ENCODE assay signal across 12 cellular contexts in genomic region chr2:218894168-218895157, GRCh38. TPM values are rescaled to one million over a fixed set of nuclear protein-coding genes. Genes with fewer than 3 reads are reported as not detected.
DNase-seq lines count a peak whose midpoint lies in the region; ATAC-seq lines count a peak whose summit lies in the region.
"Had no signal": no experiment of that assay in that cellular context is flagged by ENCODE, and none has a peak within 500 bp of the region (broad histone marks: within the 10 kb centered on the region; RNA-seq: fewer than 3 reads in every experiment).

No MANE protein-coding gene starts in this region.

- peak overlapping the region; percentile 72 for H3K4me3 Mint-ChIP-seq in activated CD4-positive, alpha-beta T cell treated with anti-CD3 and anti-CD28 coated beads, Interleukin-2, amount 10 ng/mL, durations not matched to agents 24 days and 14 days

- peaks cover 64% of the 10 kb centered on the region for H3K4me1 ChIP-seq in effector memory CD4-positive, alpha-beta T cell (ENCODE audit: control insufficient read depth, insufficient read depth, low read length, poor library complexity, severe bottlenecking)

- H3K9me3 Mint-ChIP-seq in activated CD4-positive, alpha-beta T cell treated with anti-CD3 and anti-CD28 coated beads, Interleukin-2, amount 10 ng/mL, durations not matched to agents 24 days and 14 days = peaks cover 4% of the 10 kb centered on the region

- H3K27me3 Mint-ChIP-seq in activated CD4-positive, alpha-beta T cell treated with anti-CD3 and anti-CD28 coated beads, Interleukin-2, amount 10 ng/mL, durations not matched to agents 24 days and 14 days = peaks cover 60% of the 10 kb centered on the region

- H3K27ac Mint-ChIP-seq in activated CD4-positive, alpha-beta T cell treated with anti-CD3 and anti-CD28 coated beads, Interleukin-2, amount 10 ng/mL, durations not matched to agents 24 days and 14 days = peak overlapping the region; percentile 64

- intact Hi-C loops in activated CD4-positive, alpha-beta T cell treated with anti-CD3 and anti-CD28 coated beads, Interleukin-2, amount 10 ng/mL, durations not matched to agents 24 days and 14 days (cut with micrococcal nuclease) = loop anchor here (5.0 kb wide), 6 partner anchors 162 to 603 kb away; partner anchors contain the start of genes BCS1L, CTDSP1, DNAJB2 and GMPPA

- H3K4me1 Mint-ChIP-seq in activated CD4-positive, alpha-beta T cell treated with anti-CD3 and anti-CD28 coated beads, Interleukin-2, amount 10 ng/mL, durations not matched to agents 24 days and 14 days = peaks cover 52% of the 10 kb centered on the region

- no peaks in the 10 kb centered on the region for H3K9me3 ChIP-seq in effector memory CD4-positive, alpha-beta T cell (ENCODE audit: control insufficient read depth, low read length)
- H3K9me3 ChIP-seq: spleen had no signal

- H3K27ac ChIP-seq in effector memory CD4-positive, alpha-beta T cell (ENCODE audit: insufficient read depth, low read length, poor library complexity, severe bottlenecking) = peak overlapping the region; percentile 95
- peak overlapping the region in 17 of 21 experiments; percentile 10 to 93 (median 74) for H3K27ac ChIP-seq in skin epidermis

- DNase-seq in activated CD4-positive, alpha-beta T cell treated with anti-CD3 and anti-CD28 coated beads, Interleukin-2, amount 10 ng/mL, durations not matched to agents 24 days and 14 days = peak; percentile 61
- no peak for DNase-seq in activated CD4-positive, alpha-beta T cell treated with anti-CD3 and anti-CD28 coated beads for 48 hours
- DNase-seq in NCI-H69 (lab: John Stamatoyannopoulos, UW) (peak; percentile 57), NCI-H1092 (lab: John Stamatoyannopoulos, UW) (no peak)
- no peak for DNase-seq in effector memory CD4-positive, alpha-beta T cell
- DNase-seq: amniotic stem cell, spleen had no signal

- H3K36me3 ChIP-seq in effector memory CD4-positive, alpha-beta T cell (ENCODE audit: control insufficient read depth, insufficient read depth, low read length) = peaks cover 5% of the 10 kb centered on the region
- H3K36me3 ChIP-seq: spleen had no signal

- H3K27me3 ChIP-seq in effector memory CD4-positive, alpha-beta T cell (replicated peaks; ENCODE audit: control insufficient read depth, insufficient read depth, low read length, poor library complexity, severe bottlenecking) = peaks cover 2% of the 10 kb centered on the region

- no peak for ATAC-seq in HG02678 (IDR thresholded peaks at IDR 0.05; ENCODE audit: unreplicated experiment)
- no peak for ATAC-seq in HG03045 (IDR thresholded peaks at IDR 0.05; ENCODE audit: unreplicated experiment)
- ATAC-seq: HepG2 had no signal

- no peak overlapping the region for H3K4me3 ChIP-seq in effector memory CD4-positive, alpha-beta T cell (ENCODE audit: insufficient read depth, low read depth, low read length, poor library complexity, severe bottlenecking)
- H3K4me3 ChIP-seq in skin epidermis = no peak overlapping the region

- peaks cover 2% of the 10 kb centered on the region for H3K36me3 Mint-ChIP-seq in activated CD4-positive, alpha-beta T cell treated with anti-CD3 and anti-CD28 coated beads, Interleukin-2, amount 10 ng/mL, durations not matched to agents 24 days and 14 days (ENCODE audit: low read depth)

RNA-seq across cellular contexts. Expression of gene WNT10A, which starts 13.8 kb away (rescaled TPM):
- total RNA-seq in activated CD4-positive, alpha-beta T cell treated with anti-CD3 and anti-CD28 coated beads, Interleukin-2, amount 10 ng/mL, durations not matched to agents 24 days and 14 days = 0.12 and 0.28 TPM in 2 replicates
- total RNA-seq: HepG2, lung microvascular endothelial cell had no signal

RNA-seq across cellular contexts. Expression of gene WNT6, which starts 34.9 kb away (rescaled TPM):
- not detected in 2 replicates for total RNA-seq in activated CD4-positive, alpha-beta T cell treated with anti-CD3 and anti-CD28 coated beads, Interleukin-2, amount 10 ng/mL, durations not matched to agents 24 days and 14 days
- total RNA-seq: lung microvascular endothelial cell had no signal

Comparison
In these comparisons a context has a peak if more than half of its experiments do, and no peak if none do; other contexts are left out.
1. DNase-seq: peak in activated CD4-positive, alpha-beta T cell treated with anti-CD3 and anti-CD28 coated beads, Interleukin-2, amount 10 ng/mL, durations not matched to agents 24 days and 14 days (single experiment) and NCI-H69 (single experiment); none in activated CD4-positive, alpha-beta T cell treated with anti-CD3 and anti-CD28 coated beads for 48 hours (single experiment), effector memory CD4-positive, alpha-beta T cell (0 of 3) and NCI-H1092 (single experiment).